ENCODE assay signal across 29 cellular contexts in the genomic region with DNA sequence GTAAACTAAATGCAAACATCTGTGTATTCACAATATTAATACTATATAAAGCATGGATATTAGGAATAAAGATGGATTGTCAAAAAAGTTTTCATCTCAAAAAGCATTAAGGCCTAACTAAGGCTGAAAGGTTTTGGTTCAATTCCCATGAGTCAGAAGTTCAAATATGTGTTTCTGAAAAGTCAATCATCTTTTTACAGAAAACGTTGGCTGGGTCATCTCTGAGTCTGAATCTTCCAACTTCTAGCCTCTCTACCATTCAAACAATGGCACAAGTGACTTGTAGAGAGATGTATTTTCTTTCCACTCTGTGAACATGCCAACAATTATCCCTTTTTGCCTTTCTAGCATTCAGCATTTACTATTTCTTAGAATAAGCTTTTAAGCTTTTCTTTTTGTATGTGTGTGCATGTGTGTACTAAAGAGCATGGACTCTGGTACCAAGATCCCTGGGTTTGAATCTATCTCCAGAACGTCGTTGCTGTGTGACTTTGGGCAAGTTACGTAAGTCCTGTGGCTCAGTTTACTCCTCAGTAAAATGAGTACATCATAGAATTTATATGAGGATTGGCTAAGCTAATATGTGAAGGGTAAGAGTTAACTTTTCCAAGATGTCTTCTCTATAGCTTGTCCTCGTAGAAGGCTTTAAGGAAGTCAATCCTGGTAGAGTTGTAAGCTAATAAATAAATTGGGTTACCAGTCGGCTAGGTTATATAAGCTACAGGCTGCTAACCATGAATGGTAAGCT.
"Had no signal": no experiment of that assay in that cellular context is flagged by ENCODE, and none has a peak within 500 bp of the region (broad histone marks: within the 10 kb centered on the region; RNA-seq: fewer than 3 reads in every experiment).

No MANE protein-coding gene starts in this region.

- DNase-seq: activated CD4-positive, alpha-beta memory T cell treated with anti-CD3 and anti-CD28 coated beads, Interleukin-2, amount 10 ng/mL, durations not matched to agents 7 days and 5 days; activated CD4-positive, alpha-beta T cell treated with anti-CD3 and anti-CD28 coated beads for 4 hours; activated CD4-positive, alpha-beta T cell treated with anti-CD3 and anti-CD28 coated beads, Interleukin-2, amount 10 ng/mL, durations not matched to agents 7 days and 5 days; activated CD4-positive, alpha-beta T cell treated with anti-CD3 and anti-CD28 coated beads, Interleukin-2, amount 50 U/mL, for 4 hours; activated CD4-positive, CD25-positive, alpha-beta regulatory T cell; activated CD4-positive, CD25-positive, alpha-beta regulatory T cell treated with anti-CD3 and anti-CD28 coated beads, Interleukin-2, amount 50 U/mL, for 72 hours; activated CD8-positive, alpha-beta memory T cell treated with anti-CD3 and anti-CD28 coated beads, Interleukin-2, amount 50 U/mL, for 48 hours; activated gamma-delta T cell; activated naive CD4-positive, alpha-beta T cell; activated naive CD4-positive, alpha-beta T cell treated with anti-CD3 and anti-CD28 coated beads, Interleukin-2, amount 10 ng/mL, durations not matched to agents 7 days and 5 days; activated T-cell treated with anti-CD3 and anti-CD28 coated beads for 4 hours; activated T-cell treated with anti-CD3 and anti-CD28 coated beads, Interleukin-2, amount 50 U/mL, for 24 hours; activated T-cell treated with anti-CD3 and anti-CD28 coated beads, Interleukin-2, amount 50 U/mL, for 72 hours; amniotic stem cell; anterior cingulate cortex; brain microvascular endothelial cell; dorsolateral prefrontal cortex; effector memory CD4-positive, alpha-beta T cell; endodermal cell; foreskin melanocyte; T-helper 2 cell had no signal

- H3K9me3 ChIP-seq: gastroesophageal sphincter had no signal

- H3K27me3 Mint-ChIP-seq: activated CD4-positive, alpha-beta memory T cell treated with anti-CD3 and anti-CD28 coated beads, Interleukin-2, amount 10 ng/mL, durations not matched to agents 7 days and 5 days; activated CD4-positive, alpha-beta T cell treated with anti-CD3 and anti-CD28 coated beads, Interleukin-2, amount 10 ng/mL, durations not matched to agents 7 days and 5 days; activated naive CD4-positive, alpha-beta T cell treated with anti-CD3 and anti-CD28 coated beads, Interleukin-2, amount 10 ng/mL, durations not matched to agents 7 days and 5 days; activated naive CD8-positive, alpha-beta T cell; activated T-cell treated with anti-CD3 and anti-CD28 coated beads, Interleukin-2, amount 50 U/mL, for 24 hours; central memory CD8-positive, alpha-beta T cell; dendritic cell treated with granulocyte-macrophage colony-stimulating factor and Interleukin-4, amounts not matched to agents 40 ng/mL and 50 ng/mL, for 4 days had no signal

- H3K4me1 ChIP-seq: gastroesophageal sphincter had no signal

- FAIRE-seq: astrocyte, bronchial epithelial cell had no signal

- H3K36me3 Mint-ChIP-seq: activated naive CD4-positive, alpha-beta T cell treated with anti-CD3 and anti-CD28 coated beads, Interleukin-2, amount 10 ng/mL, durations not matched to agents 7 days and 5 days had no signal

- H3K9me3 Mint-ChIP-seq: activated CD4-positive, alpha-beta memory T cell treated with anti-CD3 and anti-CD28 coated beads, Interleukin-2, amount 10 ng/mL, durations not matched to agents 7 days and 5 days; activated CD4-positive, alpha-beta T cell treated with anti-CD3 and anti-CD28 coated beads, Interleukin-2, amount 10 ng/mL, durations not matched to agents 7 days and 5 days; activated naive CD4-positive, alpha-beta T cell treated with anti-CD3 and anti-CD28 coated beads, Interleukin-2, amount 10 ng/mL, durations not matched to agents 7 days and 5 days; activated T-cell treated with anti-CD3 and anti-CD28 coated beads, Interleukin-2, amount 50 U/mL, for 24 hours; central memory CD8-positive, alpha-beta T cell; dendritic cell treated with granulocyte-macrophage colony-stimulating factor and Interleukin-4, amounts not matched to agents 40 ng/mL and 50 ng/mL, for 4 days; endodermal cell had no signal

- H3K4me3 ChIP-seq: coronary artery, dorsolateral prefrontal cortex, gastroesophageal sphincter had no signal

- H3K4me3 Mint-ChIP-seq: activated CD4-positive, alpha-beta memory T cell treated with anti-CD3 and anti-CD28 coated beads, Interleukin-2, amount 10 ng/mL, durations not matched to agents 7 days and 5 days; activated CD4-positive, alpha-beta T cell treated with anti-CD3 and anti-CD28 coated beads, Interleukin-2, amount 10 ng/mL, durations not matched to agents 7 days and 5 days; activated naive CD4-positive, alpha-beta T cell treated with anti-CD3 and anti-CD28 coated beads, Interleukin-2, amount 10 ng/mL, durations not matched to agents 7 days and 5 days; activated naive CD8-positive, alpha-beta T cell; activated T-cell treated with anti-CD3 and anti-CD28 coated beads, Interleukin-2, amount 50 U/mL, for 24 hours; activated T-cell treated with anti-CD3 and anti-CD28 coated beads, Interleukin-2, amount 50 U/mL, for 72 hours; central memory CD8-positive, alpha-beta T cell; dendritic cell treated with granulocyte-macrophage colony-stimulating factor and Interleukin-4, amounts not matched to agents 40 ng/mL and 50 ng/mL, for 4 days; endodermal cell had no signal

- H3K27ac ChIP-seq: brain microvascular endothelial cell, coronary artery, dorsolateral prefrontal cortex, gastroesophageal sphincter had no signal

- H3K36me3 ChIP-seq: brain microvascular endothelial cell, gastroesophageal sphincter had no signal

- ATAC-seq: activated T-cell treated with anti-CD3 and anti-CD28 coated beads, Interleukin-2, amount 50 U/mL, for 72 hours; esophagus mucosa; gastroesophageal sphincter had no signal

- H3K4me1 Mint-ChIP-seq: activated CD4-positive, alpha-beta T cell treated with anti-CD3 and anti-CD28 coated beads, Interleukin-2, amount 10 ng/mL, durations not matched to agents 7 days and 5 days; activated naive CD4-positive, alpha-beta T cell treated with anti-CD3 and anti-CD28 coated beads, Interleukin-2, amount 10 ng/mL, durations not matched to agents 7 days and 5 days; central memory CD8-positive, alpha-beta T cell had no signal

- H3K27me3 ChIP-seq: brain microvascular endothelial cell, dorsolateral prefrontal cortex, gastroesophageal sphincter had no signal

- H3K27ac Mint-ChIP-seq: activated CD4-positive, alpha-beta memory T cell treated with anti-CD3 and anti-CD28 coated beads, Interleukin-2, amount 10 ng/mL, durations not matched to agents 7 days and 5 days; activated CD4-positive, alpha-beta T cell treated with anti-CD3 and anti-CD28 coated beads, Interleukin-2, amount 10 ng/mL, durations not matched to agents 7 days and 5 days; activated naive CD4-positive, alpha-beta T cell treated with anti-CD3 and anti-CD28 coated beads, Interleukin-2, amount 10 ng/mL, durations not matched to agents 7 days and 5 days; activated naive CD8-positive, alpha-beta T cell; activated T-cell treated with anti-CD3 and anti-CD28 coated beads, Interleukin-2, amount 50 U/mL, for 24 hours; activated T-cell treated with anti-CD3 and anti-CD28 coated beads, Interleukin-2, amount 50 U/mL, for 72 hours; dendritic cell treated with granulocyte-macrophage colony-stimulating factor and Interleukin-4, amounts not matched to agents 40 ng/mL and 50 ng/mL, for 4 days; endodermal cell had no signal
